19 cellular contexts compared by ENCODE assay signal in the genomic region with DNA sequence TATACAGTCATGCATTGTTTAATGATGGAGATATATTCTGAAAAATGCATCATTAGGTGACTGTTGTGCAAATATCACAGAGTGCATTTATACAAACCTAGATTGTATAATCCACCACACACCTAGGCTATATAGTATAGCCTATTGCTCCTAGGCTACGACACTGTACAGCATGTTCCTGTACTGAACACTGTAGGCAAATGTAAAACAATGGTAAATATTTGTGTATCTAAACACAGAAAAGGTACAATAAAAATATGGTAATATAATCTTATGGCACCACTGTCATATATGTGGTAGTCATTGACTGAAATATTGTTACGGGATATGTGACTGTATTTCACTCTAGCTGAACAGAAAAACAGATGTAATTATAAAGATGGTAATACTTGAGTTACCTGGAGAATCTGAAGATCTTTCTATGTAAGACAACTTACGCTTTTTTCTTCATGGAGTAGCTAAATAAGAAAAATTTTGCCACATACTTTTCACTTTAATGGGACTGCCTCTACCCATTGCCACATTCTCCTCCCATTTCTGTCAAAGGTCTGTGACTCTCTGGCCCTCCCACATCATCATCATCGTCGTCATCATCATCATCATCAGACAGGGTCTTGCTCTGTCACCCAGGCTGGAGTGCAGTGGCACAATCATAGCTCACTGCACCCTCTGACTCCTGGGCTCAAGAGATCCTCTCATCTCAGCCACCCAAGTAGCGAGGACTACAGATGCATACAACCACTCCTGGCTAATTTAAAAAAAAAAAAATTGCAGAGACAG. TPM values are rescaled to one million over a fixed set of nuclear protein-coding genes. Genes with fewer than 3 reads are reported as not detected.
DNase-seq lines count a peak whose midpoint lies in the region; ATAC-seq, FAIRE-seq and TF ChIP-seq lines count a peak whose summit lies in the region.
"Had no signal": no experiment of that assay in that cellular context is flagged by ENCODE, and none has a peak within 500 bp of the region (broad histone marks: within the 10 kb centered on the region; RNA-seq: fewer than 3 reads in every experiment).

No MANE protein-coding gene starts in this region.

- TF ChIP-seq EP300 in A549 (IDR thresholded peaks at IDR 0.05), result no peak

- H4K20me1 ChIP-seq in keratinocyte (ENCODE audit: control insufficient read depth, extremely low read depth, insufficient read depth, low read length), result no peaks in the 10 kb centered on the region

- H3K79me2 ChIP-seq in keratinocyte (ENCODE audit: control insufficient read depth, insufficient read depth, low read length), result no peaks in the 10 kb centered on the region

- H3K36me3 ChIP-seq in HEK293 (ENCODE audit: control insufficient read depth in 2 of 2, insufficient read depth in 1 of 2, low read length in 2 of 2) (no peaks in the 10 kb centered on the region), keratinocyte (ENCODE audit: control insufficient read depth in 2 of 2, extremely low read depth in 1 of 2, insufficient read depth in 2 of 2, low read length in 2 of 2) (no peaks in the 10 kb centered on the region), kidney (ENCODE audit: control insufficient read depth in 1 of 2, insufficient read depth in 2 of 2, low read length in 2 of 2) (no peaks in the 10 kb centered on the region)
- H3K36me3 ChIP-seq: HAP-1 had no signal

- H3K4me2 ChIP-seq in A549, result no peak overlapping the region
- H3K4me2 ChIP-seq in keratinocyte (ENCODE audit: control insufficient read depth, extremely low read depth, insufficient read depth, low read depth, low read length), result no peak overlapping the region

- dilution Hi-C loops in keratinocyte (cut with MboI; ENCODE audit: extremely low pct_ligation_motif_present, low sequenced_read_pairs), result no loop called here

- H2AFZ ChIP-seq in keratinocyte (ENCODE audit: control insufficient read depth, low read length), result no peak overlapping the region

- DNase-seq in A549 (ENCODE audit: low read depth in 1 of 2, low spot score in 1 of 2), result no peak
- no peak for DNase-seq in keratinocyte (ENCODE audit: low read depth, low spot score)
- no peak for DNase-seq in activated CD4-positive, CD25-positive, alpha-beta regulatory T cell (lab: John Stamatoyannopoulos, UW)
- DNase-seq in kidney, result no peak
- DNase-seq in epidermal melanocyte (ENCODE audit: insufficient read length, low spot score), result no peak
- DNase-seq: 8988T; C1 segment of cervical spinal cord; Calu3; CD4-positive, alpha-beta memory T cell; COR-L47; DMS53; DMS79 treated with DMSO at 0.1 percent for 48 hours; GF-D8; GOT3 had no signal

- H3K27ac ChIP-seq in A549, result no peak overlapping the region
- H3K27ac ChIP-seq in HEK293 (ENCODE audit: extremely low read depth, low read depth, low read length), result no peak overlapping the region
- no peak overlapping the region for H3K27ac ChIP-seq in keratinocyte (ENCODE audit: control insufficient read depth, insufficient read depth, low read length)
- no peak overlapping the region for H3K27ac ChIP-seq in kidney (ENCODE audit: low read depth in 2 of 2, low read length in 2 of 2)

- WGBS in A549 (ENCODE audit: missing lambda C conversion rate), result 89% methylated on average over 6 of the region's 6 CpGs

- peak; percentile 32 for FAIRE-seq in A549 (lab: Jason Lieb, UNC)
- peak; percentile 17 for FAIRE-seq in keratinocyte (lab: Jason Lieb, UNC)
- no peak for FAIRE-seq in kidney (lab: Jason Lieb, UNC)
- FAIRE-seq: GM12891, GM18507, H54 had no signal

- TF ChIP-seq POLR2A in A549 (IDR thresholded peaks at IDR 0.05; ENCODE audit: low read length), result no peak

- ATAC-seq in A549, result no peak

- CTCF ChIA-PET in A549 (lab: Yijun Ruan, JAX), result interaction anchor here (0.9 to 4.6 kb wide), 4 partner anchors 11 to 52 kb away, joined by 3 to 26 read pairs (median 3); no protein-coding TSS in a partner anchor
- CTCF ChIA-PET in HEK293 (lab: Yijun Ruan, JAX), result no interaction called here

- TF ChIP-seq RAD21 in A549 (conservative IDR thresholded peaks at IDR 0.05 in 1 of 2, IDR thresholded peaks at IDR 0.05 in 1 of 2), result no peak

- intact Hi-C loops in kidney (cut with DNase I), result no loop called here

- H3K9ac ChIP-seq in keratinocyte (ENCODE audit: control insufficient read depth, extremely low read depth, insufficient read depth, low read length), result no peak overlapping the region
- no peak overlapping the region for H3K9ac ChIP-seq in kidney (ENCODE audit: low read length in 2 of 2)

- H3K9me3 ChIP-seq in A549 (no peaks in the 10 kb centered on the region), HEK293 (ENCODE audit: control insufficient read depth, insufficient read depth, low read depth, low read length) (no peaks in the 10 kb centered on the region), keratinocyte (ENCODE audit: control insufficient read depth, low read depth, low read length) (no peaks in the 10 kb centered on the region), kidney (ENCODE audit: control insufficient read depth in 1 of 2, low read length in 2 of 2) (no peaks in the 10 kb centered on the region)
- H3K9me3 ChIP-seq: HAP-1 had no signal

- H3K4me3 ChIP-seq in A549, result no peak overlapping the region
- H3K4me3 ChIP-seq in HEK293 (ENCODE audit: low read depth, low read length), result no peak overlapping the region
- H3K4me3 ChIP-seq in keratinocyte (ENCODE audit: control insufficient read depth in 2 of 3, extremely low read depth in 1 of 3, insufficient read depth in 2 of 3, low read depth in 1 of 3, low read length in 3 of 3), result no peak overlapping the region
- no peak overlapping the region for H3K4me3 ChIP-seq in kidney (ENCODE audit: low read length in 2 of 2)
- H3K4me3 ChIP-seq: HAP-1 had no signal

- POLR2A ChIA-PET in A549 (lab: Yijun Ruan, JAX) (no interaction called here), HEK293 (lab: Yijun Ruan, JAX) (no interaction called here)

- H3K27me3 ChIP-seq in keratinocyte (ENCODE audit: control insufficient read depth, extremely low read depth, insufficient read depth, low read length), result no peaks in the 10 kb centered on the region

- no peak for TF ChIP-seq CTCF in A549 (IDR thresholded peaks at IDR 0.05)
- TF ChIP-seq CTCF in HEK293 (tag by site-specific recombination; IDR thresholded peaks at IDR 0.05), result no peak
- no peak for TF ChIP-seq CTCF in keratinocyte (optimal IDR thresholded peaks at IDR 0.05 in 1 of 3, IDR thresholded peaks at IDR 0.05 in 1 of 3, conservative IDR thresholded peaks at IDR 0.05 in 1 of 3; ENCODE audit: extremely low read depth in 1 of 3, insufficient read depth in 2 of 3, low read length in 3 of 3)
- TF ChIP-seq CTCF in kidney (IDR thresholded peaks at IDR 0.05; ENCODE audit: borderline replicate concordance, extremely low read depth, insufficient read depth), result no peak

- no peaks in the 10 kb centered on the region for H3K9me1 ChIP-seq in keratinocyte (ENCODE audit: control insufficient read depth, extremely low read depth, insufficient read depth, low read length)

- H3K4me1 ChIP-seq in A549 (peaks cover 2% of the 10 kb centered on the region; the same call in 2 of the 3 replicates), HEK293 (ENCODE audit: control insufficient read depth, insufficient read depth, low read length) (no peaks in the 10 kb centered on the region), keratinocyte (ENCODE audit: control insufficient read depth, extremely low read depth, insufficient read depth, low read length) (peaks cover 6% of the 10 kb centered on the region), kidney (ENCODE audit: control insufficient read depth in 1 of 2, insufficient read depth in 1 of 2, low read depth in 1 of 2, low read length in 2 of 2) (no peaks in the 10 kb centered on the region)

TF ChIP-seq in A549, 52 proteins besides CTCF, POLR2A, EP300 and RAD21 (continues in another document):
- TF ChIP-seq KDM5A (IDR thresholded peaks at IDR 0.05), result no peak
- TF ChIP-seq ZSCAN20 (CRISPR knock-in tag; IDR thresholded peaks at IDR 0.05), result no peak
- no peak for TF ChIP-seq RFX5 (IDR thresholded peaks at IDR 0.05)
- TF ChIP-seq, protein P1, sequence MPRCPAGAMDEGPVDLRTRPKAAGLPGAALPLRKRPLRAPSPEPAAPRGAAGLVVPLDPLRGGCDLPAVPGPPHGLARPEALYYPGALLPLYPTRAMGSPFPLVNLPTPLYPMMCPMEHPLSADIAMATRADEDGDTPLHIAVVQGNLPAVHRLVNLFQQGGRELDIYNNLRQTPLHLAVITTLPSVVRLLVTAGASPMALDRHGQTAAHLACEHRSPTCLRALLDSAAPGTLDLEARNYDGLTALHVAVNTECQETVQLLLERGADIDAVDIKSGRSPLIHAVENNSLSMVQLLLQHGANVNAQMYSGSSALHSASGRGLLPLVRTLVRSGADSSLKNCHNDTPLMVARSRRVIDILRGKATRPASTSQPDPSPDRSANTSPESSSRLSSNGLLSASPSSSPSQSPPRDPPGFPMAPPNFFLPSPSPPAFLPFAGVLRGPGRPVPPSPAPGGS (IDR thresholded peaks at IDR 0.05), result no peak

TF ChIP-seq in HEK293, 187 proteins besides CTCF, POLR2A, EP300 and RAD21 (continues in another document):
- no peak for TF ChIP-seq ZNF48 (tag by site-specific recombination; IDR thresholded peaks at IDR 0.05)

RNA-seq across cellular contexts. Expression of a gene that starts 7.2 kb away (rescaled TPM):
- polyA plus RNA-seq in A549 (2011; rRNA removed) (36.3 and 43.9 TPM in 2 replicates), A549 (2017; fragmentation: RNase III; extraction: RNeasy Plus Mini Kit Qiagen cat#74134 plus additional on column Dnase treatment) (38.5 to 41.6 TPM (median 41.0 TPM) in 3 replicates), keratinocyte (1.7 to 2.4 TPM (median 2.4 TPM) in 3 replicates), kidney (ENCODE audit: insufficient read depth, low read depth, low replicate concordance) (59.0 TPM)
- 19.7 and 22.4 TPM in 2 replicates for polyA plus RNA-seq in A549 (2012; cell fraction: cytosol; rRNA removed)
- polyA plus RNA-seq in A549 (2012; cell fraction: nucleus; rRNA removed), result 19.4 and 26.5 TPM in 2 replicates
- polyA minus RNA-seq in A549 (2011; rRNA and poly(A)+ RNA removed), result 25.7 and 29.3 TPM in 2 replicates
- 1.6 TPM for polyA plus RNA-seq in keratinocyte (2011; ENCODE audit: low read depth)
- polyA plus RNA-seq in keratinocyte (2011; cell fraction: cytosol; rRNA removed), result 1.2 and 1.4 TPM in 2 replicates
- polyA plus RNA-seq in keratinocyte (2011; cell fraction: nucleus; rRNA removed), result 2.6 and 2.9 TPM in 2 replicates
- polyA plus RNA-seq in keratinocyte (2012; ENCODE audit: low replicate concordance), result 1.6 and 1.8 TPM in 2 replicates
- polyA minus RNA-seq in keratinocyte, result 1.5 to 3.1 TPM in 2 of 3 replicates, not detected in the other
- polyA minus RNA-seq in keratinocyte (2011; cell fraction: cytosol; rRNA and poly(A)+ RNA removed), result not detected
- 1.4 and 6.7 TPM in 2 replicates for polyA minus RNA-seq in keratinocyte (2011; cell fraction: nucleus; rRNA and poly(A)+ RNA removed)
- 1.9 TPM for total RNA-seq in kidney
- total RNA-seq: CD4-positive, alpha-beta memory T cell had no signal
- polyA plus RNA-seq: CD4-positive, alpha-beta memory T cell had no signal

Comparison
In these comparisons a context has a peak if more than half of its experiments do, and no peak if none do; other contexts are left out.
1. RNA of a gene that starts 7.2 kb away (polyA plus RNA-seq): 59.0 TPM in kidney (single experiment) and 19.4 to 43.9 TPM in A549; 1.2 to 2.9 TPM in keratinocyte; every median in the first group is over 4 times any median in the second.